ENCODE assay signal across 20 cellular contexts in genomic region chr9:88812938-88813670, GRCh38.
"Had no signal": no experiment of that assay in that cellular context is flagged by ENCODE, and none has a peak within 500 bp of the region (broad histone marks: within the 10 kb centered on the region; RNA-seq: fewer than 3 reads in every experiment).

No MANE protein-coding gene starts in this region.

- H3K36me3 Mint-ChIP-seq: activated naive CD4-positive, alpha-beta T cell treated with anti-CD3 and anti-CD28 coated beads, Interleukin-2, amount 50 U/mL, for 24 hours; naive thymus-derived CD4-positive, alpha-beta T cell; neural progenitor cell had no signal

- H3K9me3 Mint-ChIP-seq: activated naive CD4-positive, alpha-beta T cell treated with anti-CD3 and anti-CD28 coated beads, Interleukin-2, amount 50 U/mL, for 24 hours had no signal

- ATAC-seq: body of pancreas; heart right ventricle; left lobe of liver; naive thymus-derived CD4-positive, alpha-beta T cell had no signal

- H3K36me3 ChIP-seq: heart right ventricle, neural progenitor cell, thoracic aorta, WERI-Rb-1 had no signal

- H3K27ac ChIP-seq: body of pancreas, epithelial cell of prostate, neural progenitor cell, WERI-Rb-1 had no signal

- H3K27me3 ChIP-seq: body of pancreas, neural progenitor cell had no signal

- H3K27ac Mint-ChIP-seq: activated naive CD4-positive, alpha-beta T cell treated with anti-CD3 and anti-CD28 coated beads, Interleukin-2, amount 50 U/mL, for 24 hours; naive thymus-derived CD4-positive, alpha-beta T cell; neural progenitor cell; progenitor cell of endocrine pancreas had no signal

- H3K9me3 ChIP-seq: body of pancreas, heart right ventricle, thoracic aorta had no signal

- H3K27me3 Mint-ChIP-seq: progenitor cell of endocrine pancreas had no signal

- H3K4me1 Mint-ChIP-seq: activated naive CD4-positive, alpha-beta T cell treated with anti-CD3 and anti-CD28 coated beads, Interleukin-2, amount 50 U/mL, for 24 hours had no signal

- H3K4me3 Mint-ChIP-seq: activated naive CD4-positive, alpha-beta T cell treated with anti-CD3 and anti-CD28 coated beads, Interleukin-2, amount 50 U/mL, for 24 hours; naive thymus-derived CD4-positive, alpha-beta T cell; neural progenitor cell had no signal

- DNase-seq: activated gamma-delta T cell treated with Interleukin-2 at 50 U/mL for 16 hours; activated T-cell treated with anti-CD3 and anti-CD28 coated beads, Interleukin-2, amount 50 U/mL, for 1 hour; body of pancreas; central memory CD4-positive, alpha-beta T cell; heart right ventricle; kidney; naive thymus-derived CD4-positive, alpha-beta T cell; retina; stimulated activated CD4-positive, alpha-beta T cell treated with anti-CD3 and anti-CD28 coated beads, Interleukin-2, amount 100 ng/mL, for 48 hours; stimulated activated CD8-positive, alpha-beta memory T cell treated with anti-CD3 and anti-CD28 coated beads, Interleukin-4, amount 100 ng/mL, for 48 hours; stimulated activated naive CD4-positive, alpha-beta T cell treated with Interleukin-2 at 50 U/mL for 16 hours; T-helper 1 cell; WERI-Rb-1 had no signal

- H3K4me3 ChIP-seq: body of pancreas, heart right ventricle, lung, neural progenitor cell had no signal

- H3K4me1 ChIP-seq: body of pancreas had no signal
